Comparison of ENCODE assay signal across 11 cellular contexts in genomic region chr5:52864376-52864775, GRCh38.
DNase-seq lines count a peak whose midpoint lies in the region; ATAC-seq and TF ChIP-seq lines count a peak whose summit lies in the region.
"Had no signal": no experiment of that assay in that cellular context is flagged by ENCODE, and none has a peak within 500 bp of the region (broad histone marks: within the 10 kb centered on the region; RNA-seq: fewer than 3 reads in every experiment).

No MANE protein-coding gene starts in this region.

- H3K4me3 Mint-ChIP-seq in osteocyte (ENCODE audit: unreplicated experiment), result peak overlapping the region; percentile 38
- H3K4me3 Mint-ChIP-seq: activated T-cell treated with anti-CD3 and anti-CD28 coated beads, Interleukin-2, amount 50 U/mL, for 72 hours; type B pancreatic cell had no signal

- H3K4me3 ChIP-seq in SK-N-SH (ENCODE audit: low read depth in 2 of 2, low read length in 1 of 2), result no peak overlapping the region
- no peak overlapping the region for H3K4me3 ChIP-seq in OCI-LY7 (ENCODE audit: low read depth, low read length, poor library complexity, severe bottlenecking)

- H3K27me3 Mint-ChIP-seq in osteocyte (ENCODE audit: unreplicated experiment), result no peaks in the 10 kb centered on the region
- H3K27me3 Mint-ChIP-seq: type B pancreatic cell had no signal

- H3K36me3 ChIP-seq in SK-N-SH (replicated peaks in 1 of 2; ENCODE audit: control insufficient read depth in 1 of 2, insufficient read depth in 2 of 2, low read length in 1 of 2) (peaks cover 11 to 15% of the 10 kb centered on the region in 2 experiments), OCI-LY7 (ENCODE audit: insufficient read depth, low read length) (no peaks in the 10 kb centered on the region)

- ATAC-seq in HG03025 (IDR thresholded peaks at IDR 0.05; ENCODE audit: low FRiP score, unreplicated experiment), result no peak
- ATAC-seq: activated T-cell treated with anti-CD3 and anti-CD28 coated beads, Interleukin-2, amount 50 U/mL, for 72 hours had no signal

- no peaks in the 10 kb centered on the region for H3K27me3 ChIP-seq in SK-N-SH (ENCODE audit: insufficient read depth)

- H2AFZ ChIP-seq in SK-N-SH (ENCODE audit: low read depth) (peak overlapping the region; percentile 41; the same call in 1 of the 2 replicates), OCI-LY7 (ENCODE audit: low read length) (no peak overlapping the region)

- peak; percentile 11 to 40 for DNase-seq in AML-193 (lab: John Stamatoyannopoulos, UW)
- no peak for DNase-seq in SK-N-SH
- peak; percentile 78 for DNase-seq in fibroblast of peridontal ligament (ENCODE audit: extremely low read depth)
- no peak for DNase-seq in osteocyte (ENCODE audit: extremely low spot score, unreplicated experiment)
- DNase-seq in OCI-LY7 (ENCODE audit: low spot score), result no peak
- no peak for DNase-seq in NCI-H526 (lab: John Stamatoyannopoulos, UW)
- no peak for DNase-seq in DMS53 (lab: John Stamatoyannopoulos, UW)
- DNase-seq: activated T-cell treated with anti-CD3 and anti-CD28 coated beads, Interleukin-2, amount 50 U/mL, for 72 hours; NCI-H1105 treated with DMSO at 0.1 percent for 48 hours had no signal

- peaks cover 32% of the 10 kb centered on the region for H3K36me3 Mint-ChIP-seq in osteocyte (ENCODE audit: unreplicated experiment)
- H3K36me3 Mint-ChIP-seq: type B pancreatic cell had no signal

- intact Hi-C loops in OCI-LY7 (cut with micrococcal nuclease; ENCODE audit: unreplicated experiment), result no loop called here

- no TSS peak for BruUV-seq in OCI-LY7 (replicated peaks; lab: Mats Ljungman, UMichigan)

- H3K4me1 Mint-ChIP-seq in osteocyte (ENCODE audit: unreplicated experiment), result peaks cover 40% of the 10 kb centered on the region

- POLR2A ChIA-PET in SK-N-SH (lab: Yijun Ruan, JAX) (no interaction called here), OCI-LY7 (lab: Charles Lee) (no interaction called here)

- H4K20me1 ChIP-seq in SK-N-SH (ENCODE audit: insufficient read depth) (no peaks in the 10 kb centered on the region), OCI-LY7 (ENCODE audit: insufficient read depth, low read length) (no peaks in the 10 kb centered on the region)

- H3K27ac Mint-ChIP-seq in osteocyte (ENCODE audit: unreplicated experiment), result peak overlapping the region; percentile 90
- H3K27ac Mint-ChIP-seq: activated T-cell treated with anti-CD3 and anti-CD28 coated beads, Interleukin-2, amount 50 U/mL, for 72 hours; type B pancreatic cell had no signal

- TF ChIP-seq CTCF in SK-N-SH (IDR thresholded peaks at IDR 0.05) (no peak), osteocyte (IDR thresholded peaks at IDR 0.05) (no peak), OCI-LY7 (conservative IDR thresholded peaks at IDR 0.05; ENCODE audit: low read length) (no peak)

- H3K9ac ChIP-seq in SK-N-SH, result peak overlapping the region; percentile 15; the same call in 1 of the 2 replicates

- peaks cover 14% of the 10 kb centered on the region for H3F3A ChIP-seq in SK-N-SH (replicated peaks; ENCODE audit: insufficient read depth)

- H3K4me2 ChIP-seq in SK-N-SH (peak overlapping the region; percentile 45), OCI-LY7 (ENCODE audit: low read length) (no peak overlapping the region)

- no peak for TF ChIP-seq RAD21 in SK-N-SH (IDR thresholded peaks at IDR 0.05; ENCODE audit: low read length)

- H3K27ac ChIP-seq in SK-N-SH (ENCODE audit: low read depth in 2 of 2, low read length in 1 of 2) (peak overlapping the region; percentile 47 to 79; a peak in 3 of 4 replicates), OCI-LY7 (ENCODE audit: low read depth, low read length, poor library complexity, severe bottlenecking) (no peak overlapping the region)

- no peaks in the 10 kb centered on the region for H3K9me2 ChIP-seq in SK-N-SH
- H3K9me2 ChIP-seq in OCI-LY7 (ENCODE audit: insufficient read depth, low read length), result no peaks in the 10 kb centered on the region

- H3K4me1 ChIP-seq in SK-N-SH (ENCODE audit: control insufficient read depth in 1 of 2, insufficient read depth in 2 of 2, low read depth in 1 of 2, low read length in 1 of 2) (peaks cover 4 to 20% of the 10 kb centered on the region in 2 experiments), OCI-LY7 (ENCODE audit: insufficient read depth, low read length, poor library complexity, severe bottlenecking) (no peaks in the 10 kb centered on the region)

- no peak for TF ChIP-seq EP300 in SK-N-SH (IDR thresholded peaks at IDR 0.05; ENCODE audit: borderline replicate concordance in 1 of 2, low read depth in 1 of 2, low read length in 1 of 2)

- WGBS in SK-N-SH (ENCODE audit: low lambda C conversion rate), result 48% methylated on average over 2 of the region's 2 CpGs

- H3K79me2 ChIP-seq in SK-N-SH (ENCODE audit: insufficient read depth) (no peaks in the 10 kb centered on the region), OCI-LY7 (ENCODE audit: insufficient read depth, low read depth, low read length) (no peaks in the 10 kb centered on the region)

- no peaks in the 10 kb centered on the region for H3K9me3 Mint-ChIP-seq in osteocyte (ENCODE audit: unreplicated experiment)
- H3K9me3 Mint-ChIP-seq: activated T-cell treated with anti-CD3 and anti-CD28 coated beads, Interleukin-2, amount 50 U/mL, for 72 hours; type B pancreatic cell had no signal

- CTCF ChIA-PET in SK-N-SH (lab: Yijun Ruan, JAX), result interaction anchor here (1.0 kb wide), 1 partner anchor 13 kb away, joined by 3 read pairs; no protein-coding TSS in a partner anchor
- CTCF ChIA-PET in OCI-LY7 (lab: Charles Lee; ENCODE audit: unreplicated experiment), result no interaction called here

- H3K9me3 ChIP-seq in SK-N-SH, result no peaks in the 10 kb centered on the region
- no peaks in the 10 kb centered on the region for H3K9me3 ChIP-seq in OCI-LY7 (ENCODE audit: low read length)

TF ChIP-seq in SK-N-SH, 30 proteins besides CTCF, POLR2A, EP300 and RAD21:
- TF ChIP-seq NFIC (IDR thresholded peaks at IDR 0.05; ENCODE audit: borderline replicate concordance), result peak; percentile 61; the same call in 1 of the 2 replicates
- peak; percentile 10; the same call in 1 of the 2 replicates for TF ChIP-seq TCF12 (IDR thresholded peaks at IDR 0.05)
- no peak for TF ChIP-seq YY1 (IDR thresholded peaks at IDR 0.05; ENCODE audit: low read depth)
- TF ChIP-seq SIN3A (IDR thresholded peaks at IDR 0.05; ENCODE audit: borderline replicate concordance, low read depth, low read length), result no peak

Comparison
In these comparisons a context has a peak if more than half of its experiments do, and no peak if none do; other contexts are left out.
1. DNase-seq: peak in AML-193 (2 of 2) and fibroblast of peridontal ligament (single experiment); none in SK-N-SH (single experiment), osteocyte (single experiment), OCI-LY7 (single experiment), NCI-H526 (0 of 2) and DMS53 (single experiment).